ENCODE assay signal across 8 cellular contexts in the genomic region with DNA sequence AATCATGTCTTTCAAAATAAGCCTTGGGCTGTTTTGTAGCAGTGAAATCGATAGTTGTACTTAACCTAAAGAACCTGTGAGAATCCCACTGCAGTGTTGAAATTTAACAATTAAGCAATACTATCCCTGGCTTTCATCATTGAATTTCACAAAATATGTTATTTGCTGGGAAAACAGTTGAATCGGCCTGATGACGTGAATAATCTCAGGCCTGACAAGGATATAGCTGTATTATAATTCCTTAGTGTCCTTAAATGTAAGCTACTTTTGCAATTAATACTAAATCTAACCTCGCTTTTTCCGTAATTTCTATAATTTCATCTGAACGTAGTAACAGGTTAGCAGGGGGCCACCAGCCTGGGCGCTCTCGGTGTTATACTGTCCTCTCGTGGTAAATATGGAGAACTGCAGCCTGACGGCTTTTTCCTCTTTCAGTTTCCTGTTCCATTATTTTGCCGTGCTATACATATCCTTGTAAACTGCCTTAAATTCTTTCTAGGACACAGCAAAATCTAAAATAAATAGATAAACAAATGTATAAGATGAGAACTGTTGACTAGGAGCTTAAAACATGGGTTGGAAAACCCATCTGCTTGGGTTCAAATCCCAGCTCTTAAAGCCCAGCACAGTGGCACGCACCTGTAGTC. TPM values are rescaled to one million over a fixed set of nuclear protein-coding genes. Genes with fewer than 3 reads are reported as not detected.
A peak's percentile ranks its signal among the peaks of the same experiment; 100 is the strongest.
DNase-seq lines count a peak whose midpoint lies in the region; ATAC-seq, FAIRE-seq and TF ChIP-seq lines count a peak whose summit lies in the region.

No MANE protein-coding gene starts in this region.

- H4K20me1 ChIP-seq in GM12878 (ENCODE audit: control insufficient read depth, insufficient read depth): no peaks in the 10 kb centered on the region

- no peak for TF ChIP-seq POLR2A in NB4 (IDR thresholded peaks at IDR 0.05; ENCODE audit: extremely low read depth, insufficient read length)
- TF ChIP-seq POLR2A in GM12878 (IDR thresholded peaks at IDR 0.05; ENCODE audit: low read depth, low read length): no peak
- TF ChIP-seq POLR2A in spleen (IDR thresholded peaks at IDR 0.05): no peak

- BruUV-seq in GM12878 (replicated peaks; lab: Mats Ljungman, UMichigan): no TSS peak

- H3K27me3 ChIP-seq in HAP-1 (ENCODE audit: low read depth): no peaks in the 10 kb centered on the region
- H3K27me3 ChIP-seq in GM12878 (replicated peaks in 1 of 2; ENCODE audit: control insufficient read depth in 2 of 2, insufficient read depth in 2 of 2, low read length in 1 of 2): no peaks in the 10 kb centered on the region
- no peaks in the 10 kb centered on the region for H3K27me3 ChIP-seq in spleen (replicated peaks in 1 of 7)

- H3K36me3 ChIP-seq in HAP-1 (replicated peaks): no peaks in the 10 kb centered on the region
- H3K36me3 ChIP-seq in GM12878 (ENCODE audit: control insufficient read depth in 2 of 2, insufficient read depth in 2 of 2, low read length in 1 of 2): peaks cover 0 to 6% of the 10 kb centered on the region in 2 experiments; a peak in 2 of 4 replicates
- H3K36me3 ChIP-seq in spleen: peaks cover 0 to 6% (median 0%) of the 10 kb centered on the region in 6 donors

- in situ Hi-C loops in HAP-1 (cut with MboI; ENCODE audit: low sequenced_read_pairs) (loop anchor here (10.0 kb wide), 1 partner anchor 691 kb away; no protein-coding TSS in a partner anchor), GM12878 (cut with MboI) (loop anchor here (5.0 to 10.0 kb wide), 3 partner anchors 551 to 774 kb away; no protein-coding TSS in a partner anchor)

- TF ChIP-seq RAD21 in GM12878 (IDR thresholded peaks at IDR 0.05; ENCODE audit: insufficient read depth, low read depth, low read length): peak; percentile 99

- no peak for TF ChIP-seq EP300 in GM12878 (IDR thresholded peaks at IDR 0.05; ENCODE audit: borderline replicate concordance in 1 of 2, control insufficient read depth in 1 of 2, low read depth in 2 of 2, low read length in 2 of 2)

- RAD21 ChIA-PET in GM12878 (lab: Charles Lee; ENCODE audit: unreplicated experiment): interaction anchor here (0.8 to 2.0 kb wide), 11 partner anchors 64 to 778 kb away, joined by 3 to 18 read pairs (median 5); a partner anchor contains a TSS

- peak overlapping the region; percentile 11; the same call in 1 of the 2 replicates for H3K4me2 ChIP-seq in GM12878 (ENCODE audit: control insufficient read depth, insufficient read depth)

- CTCF ChIA-PET in GM10248 (lab: Yijun Ruan, JAX) (interaction anchor here (0.7 to 3.8 kb wide), 55 partner anchors 9 to 780 kb away, joined by 3 to 83 read pairs (median 4); a partner anchor contains a TSS), GM12878 (lab: Yijun Ruan, JAX) (interaction anchor here (0.6 to 3.4 kb wide), 67 partner anchors 9 to 1168 kb away, joined by 3 to 50 read pairs (median 4); a partner anchor contains a TSS)

- ATAC-seq in GM12878: peak; percentile 88
- ATAC-seq in GM19324 (IDR thresholded peaks at IDR 0.05; ENCODE audit: low FRiP score, unreplicated experiment): no peak

- peak overlapping the region; percentile 22; the same call in 1 of the 2 replicates for H2AFZ ChIP-seq in GM12878 (ENCODE audit: control insufficient read depth, low read depth, low read length)

- 0 out of 2 replicates have a peak, but pooled peaks cover 2% of the 10 kb centered on the region for H3K4me1 ChIP-seq in HAP-1
- peaks cover 9% of the 10 kb centered on the region; the same call in 1 of the 2 replicates for H3K4me1 ChIP-seq in GM12878 (ENCODE audit: control insufficient read depth, insufficient read depth, low read length)
- peaks cover 0 to 37% (median 17%) of the 10 kb centered on the region in 6 donors for H3K4me1 ChIP-seq in spleen

- H3K79me2 ChIP-seq in GM12878 (ENCODE audit: control insufficient read depth, insufficient read depth, low read length): no peaks in the 10 kb centered on the region

- FAIRE-seq in GM12878 (lab: Jason Lieb, UNC): peak; percentile 47

- SMC1A ChIA-PET in GM12878 (lab: Charles Lee; ENCODE audit: uncharacterized antibody, unreplicated experiment): interaction anchor here (0.6 to 2.4 kb wide), 24 partner anchors 9 to 781 kb away, joined by 3 to 25 read pairs (median 4); a partner anchor contains a TSS

- intact Hi-C loops in GM12878 (cut with micrococcal nuclease; ENCODE audit: unreplicated experiment): loop anchor here (1.0 to 5.0 kb wide), 6 partner anchors 184 to 775 kb away; no protein-coding TSS in a partner anchor
- intact Hi-C loops in spleen (cut with DNase I; ENCODE audit: low total_unique reads): loop anchor here (10.0 kb wide), 1 partner anchor 551 kb away; no protein-coding TSS in a partner anchor

- H3K9me3 ChIP-seq in HAP-1: no peaks in the 10 kb centered on the region
- H3K9me3 ChIP-seq in GM12878 (replicated peaks; ENCODE audit: control insufficient read depth, insufficient read depth, low read length): no peaks in the 10 kb centered on the region; the same call in 2 of the 3 replicates
- no peaks in the 10 kb centered on the region for H3K9me3 ChIP-seq in spleen

- H3K27ac ChIP-seq in GM12878 (ENCODE audit: control insufficient read depth, insufficient read depth) (no peak overlapping the region), spleen (peak overlapping the region in 1 of 8 donors; percentile 34)

- H3K9ac ChIP-seq in GM12878 (ENCODE audit: control insufficient read depth, insufficient read depth, low read length): no peak overlapping the region

- 29% methylated on average over 12 of the region's 12 CpGs for WGBS in GM12878 (ENCODE audit: insufficient coverage, insufficient replicate concordance, low lambda C conversion rate, missing lambda C conversion rate)
- WGBS in spleen, 5 donors: 18 to 27% (median 19%) methylated on average over 12 of the region's 12 CpGs

- POLR2A ChIA-PET in GM10248 (lab: Yijun Ruan, JAX): no interaction called here
- POLR2A ChIA-PET in GM12878 (lab: Charles Lee): no interaction called here

- DNase-seq in GM10248 (ENCODE audit: extremely low spot score) (peak; percentile 57), HAP-1 (ENCODE audit: low spot score in 2 of 2) (peak; percentile 31 to 62), NB4 (ENCODE audit: low read depth) (peak; percentile 71), T1000 (lab: John Stamatoyannopoulos, UW) (peak; percentile 45), GM12878 (ENCODE audit: low read depth, low spot score) (no peak), iPS-NIHi11 (ENCODE audit: low spot score) (peak; percentile 75), spleen (peak; percentile 85)

- H3K4me3 ChIP-seq in HAP-1: no peak overlapping the region
- peak overlapping the region; percentile 30 for H3K4me3 ChIP-seq in NB4 (ENCODE audit: low read depth, low read length)
- no peak overlapping the region for H3K4me3 ChIP-seq in GM12878
- peak overlapping the region in 4 of 8 donors; percentile 14 to 53 (median 21) for H3K4me3 ChIP-seq in spleen

- peak; percentile 95 for TF ChIP-seq CTCF in GM10248 (IDR thresholded peaks at IDR 0.05; ENCODE audit: control extremely low read depth, extremely low read depth, low read depth, missing control alignments)
- peak; percentile 99 for TF ChIP-seq CTCF in NB4 (IDR thresholded peaks at IDR 0.05; ENCODE audit: low read depth, low read length)
- peak; percentile 95 to 100 (median 100) for TF ChIP-seq CTCF in GM12878 (IDR thresholded peaks at IDR 0.05 in 2 of 3, conservative IDR thresholded peaks at IDR 0.05 in 1 of 3; ENCODE audit: control insufficient read depth in 2 of 3, extremely low read depth in 1 of 3, insufficient read depth in 1 of 3, low read depth in 3 of 3, low read length in 3 of 3)
- peak; percentile 91 to 99 (median 96) for TF ChIP-seq CTCF in spleen (IDR thresholded peaks at IDR 0.05 in 8 of 11, conservative IDR thresholded peaks at IDR 0.05 in 3 of 11)

TF ChIP-seq in GM12878, 131 proteins besides CTCF, POLR2A, EP300 and RAD21 (continues in another document):
- TF ChIP-seq SMAD1 (IDR thresholded peaks at IDR 0.05; ENCODE audit: low read depth, partially characterized antibody) (no peak), YY1 (IDR thresholded peaks at IDR 0.05; ENCODE audit: low read depth, low read length) (peak; percentile 66; the same call in 1 of the 2 replicates), SMC3 (IDR thresholded peaks at IDR 0.05; ENCODE audit: borderline replicate concordance, low read length) (peak; percentile 94)
- TF ChIP-seq, protein P1, sequence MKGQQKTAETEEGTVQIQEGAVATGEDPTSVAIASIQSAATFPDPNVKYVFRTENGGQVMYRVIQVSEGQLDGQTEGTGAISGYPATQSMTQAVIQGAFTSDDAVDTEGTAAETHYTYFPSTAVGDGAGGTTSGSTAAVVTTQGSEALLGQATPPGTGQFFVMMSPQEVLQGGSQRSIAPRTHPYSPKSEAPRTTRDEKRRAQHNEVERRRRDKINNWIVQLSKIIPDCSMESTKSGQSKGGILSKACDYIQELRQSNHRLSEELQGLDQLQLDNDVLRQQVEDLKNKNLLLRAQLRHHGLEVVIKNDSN (IDR thresholded peaks at IDR 0.05; ENCODE audit: borderline replicate concordance, extremely low read length, insufficient read depth, low read depth, low read length): no peak
- TF ChIP-seq, protein P2, sequence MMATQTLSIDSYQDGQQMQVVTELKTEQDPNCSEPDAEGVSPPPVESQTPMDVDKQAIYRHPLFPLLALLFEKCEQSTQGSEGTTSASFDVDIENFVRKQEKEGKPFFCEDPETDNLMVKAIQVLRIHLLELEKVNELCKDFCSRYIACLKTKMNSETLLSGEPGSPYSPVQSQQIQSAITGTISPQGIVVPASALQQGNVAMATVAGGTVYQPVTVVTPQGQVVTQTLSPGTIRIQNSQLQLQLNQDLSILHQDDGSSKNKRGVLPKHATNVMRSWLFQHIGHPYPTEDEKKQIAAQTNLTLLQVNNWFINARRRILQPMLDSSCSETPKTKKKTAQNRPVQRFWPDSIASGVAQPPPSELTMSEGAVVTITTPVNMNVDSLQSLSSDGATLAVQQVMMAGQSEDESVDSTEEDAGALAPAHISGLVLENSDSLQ (IDR thresholded peaks at IDR 0.05): no peak

RNA-seq across cellular contexts. Expression of a gene that starts 24.0 kb away (rescaled TPM):
- total RNA-seq in GM12878 (2013; cell fraction: nucleolus; rRNA removed): 20.1 and 20.2 TPM in 2 replicates
- total RNA-seq in GM12878 (2014; rRNA removed) (7.3 and 9.3 TPM in 2 replicates), GM12878 (2014; rRNA removed; fragmentation: Illumina TruSeq; extraction: Trizol) (13.3 and 13.7 TPM in 2 replicates), GM12878 (2021) (13.6 and 17.6 TPM in 2 replicates), spleen (1 to 10 TPM; 1.6 to 4.6 (median 2.6) TPM)
- 8.0 TPM for polyA plus RNA-seq in GM12878 (2011; ENCODE audit: low read depth)
- polyA plus RNA-seq in GM12878 (2011; rRNA removed) (31.0 and 40.6 TPM in 2 replicates), GM12878 (2014; fragmentation: Illumina TruSeq; extraction: Trizol) (33.5 and 46.2 TPM in 2 replicates), GM12878 (2014; fragmentation: Nextera tagmentation; extraction: Ambion mirVana) (10 to 100 TPM; 24.6 to 26.9 TPM), GM12878 (2014; rRNA removed) (16.8 and 20.8 TPM in 2 replicates), GM12878 (2016; fragmentation: Nextera tagmentation; extraction: Ambion mirVana) (10 to 100 TPM; 25.9 to 29.2 TPM), spleen (1 to 10 TPM; 2.2 to 3.7 (median 2.4) TPM)
- 23.1 and 27.0 TPM in 2 replicates for polyA plus RNA-seq in GM12878 (2011; cell fraction: cytosol; rRNA removed)
- 20.9 and 22.5 TPM in 2 replicates for polyA plus RNA-seq in GM12878 (2011; cell fraction: nucleus; rRNA removed)
- polyA plus RNA-seq in GM12878 (2012): 10.1 and 10.8 TPM in 2 replicates
- polyA minus RNA-seq in GM12878 (2011; rRNA and poly(A)+ RNA removed): 22.4 and 25.4 TPM in 2 replicates
- polyA minus RNA-seq in GM12878 (2011; cell fraction: cytosol; rRNA and poly(A)+ RNA removed): 5.4 and 6.4 TPM in 2 replicates
- polyA minus RNA-seq in GM12878 (2011; cell fraction: nucleus; rRNA and poly(A)+ RNA removed): 14.5 and 30.1 TPM in 2 replicates
